Comparison of ENCODE assay signal across 31 cellular contexts in the genomic region with DNA sequence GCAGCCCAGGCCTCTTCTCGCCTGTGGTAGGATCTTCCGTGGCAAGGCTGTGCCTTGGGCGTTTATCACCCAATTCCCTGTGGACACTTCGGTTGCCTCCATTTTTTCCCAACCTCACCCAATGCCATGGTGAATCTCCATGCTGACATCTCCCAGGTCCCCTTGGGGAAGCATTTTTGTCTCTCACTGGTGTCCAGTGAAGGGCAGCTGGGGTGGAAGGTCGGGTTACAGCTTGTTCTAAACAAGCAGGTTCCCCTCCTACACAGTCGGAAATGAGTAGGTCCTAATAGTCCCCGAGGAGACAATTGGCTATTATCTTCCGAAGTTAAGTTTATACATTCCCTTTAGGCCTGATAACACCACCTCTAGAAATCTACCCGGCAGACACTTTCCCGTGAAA.
"Had no signal": no experiment of that assay in that cellular context is flagged by ENCODE, and none has a peak within 500 bp of the region (broad histone marks: within the 10 kb centered on the region; RNA-seq: fewer than 3 reads in every experiment).

No MANE protein-coding gene starts in this region.

- H3K27me3 Mint-ChIP-seq: activated CD4-positive, alpha-beta T cell treated with anti-CD3 and anti-CD28 coated beads, Interleukin-2, amount 10 ng/mL, durations not matched to agents 7 days and 5 days; activated CD8-positive, alpha-beta T cell treated with anti-CD3 and anti-CD28 coated beads for 36 hours; progenitor cell of endocrine pancreas; type B pancreatic cell had no signal

- H3K27ac Mint-ChIP-seq: activated CD4-positive, alpha-beta T cell treated with anti-CD3 and anti-CD28 coated beads, Interleukin-2, amount 10 ng/mL, durations not matched to agents 7 days and 5 days; activated CD8-positive, alpha-beta T cell treated with anti-CD3 and anti-CD28 coated beads for 36 hours; activated naive CD8-positive, alpha-beta T cell; activated T-helper 2 cell treated with anti-CD3 and anti-CD28 coated beads, Interferon-gamma antibody, Interleukin-2, Interleukin-4, amounts not matched to agents 10 μg/mL and 5 μg/mL and 100 μg/mL, durations not matched to agents 14 hours and 24 hours and 36 hours; effector memory CD8-positive, alpha-beta T cell; nephron; progenitor cell of endocrine pancreas; stimulated activated naive CD8-positive, alpha-beta T cell treated with anti-CD3 and anti-CD28 coated beads, Interleukin-15, Interleukin-2, amounts not matched to agents 100 ng/mL and 50 ng/mL, for 24 hours; type B pancreatic cell had no signal

- H3K9me3 ChIP-seq: adrenal gland, body of pancreas, heart right ventricle, left lung, lower lobe of right lung, mucosa of descending colon, ovary, uterus had no signal

- H3K27ac ChIP-seq: adrenal gland, body of pancreas, heart right ventricle, left lung, lower lobe of right lung, ovary, skin epidermis, uterus had no signal

- ATAC-seq: activated CD8-positive, alpha-beta T cell treated with anti-CD3 and anti-CD28 coated beads for 36 hours; activated T-cell treated with anti-CD3 and anti-CD28 coated beads, Interleukin-2, amount 50 U/mL, for 4 hours; body of pancreas; effector memory CD8-positive, alpha-beta T cell; heart right ventricle; left lung; lower lobe of right lung; mucosa of descending colon; sciatic nerve had no signal

- DNase-seq: activated CD4-positive, alpha-beta T cell treated with anti-CD3 and anti-CD28 coated beads for 1 hour; activated CD4-positive, alpha-beta T cell treated with anti-CD3 and anti-CD28 coated beads, Interleukin-2, amount 10 ng/mL, durations not matched to agents 7 days and 5 days; activated CD8-positive, alpha-beta T cell treated with anti-CD3 and anti-CD28 coated beads for 36 hours; activated naive CD4-positive, alpha-beta T cell; activated T-cell treated with anti-CD3 and anti-CD28 coated beads, Interleukin-2, amount 50 U/mL, for 4 hours; adrenal gland; aorta; body of pancreas; caudate nucleus; cortex of kidney; effector memory CD8-positive, alpha-beta T cell; foreskin fibroblast; heart right ventricle; kidney glomerular epithelial cell; left lung; lower lobe of right lung; mucosa of descending colon; ovary; stimulated activated CD4-positive, alpha-beta T cell treated with anti-CD3 and anti-CD28 coated beads, Interleukin-12 subunit alpha, Interleukin-12 subunit beta, amount 100 ng/mL, for 4 hours; stimulated activated CD4-positive, alpha-beta T cell treated with anti-CD3 and anti-CD28 coated beads, Interleukin-4, amount 100 ng/mL, for 1 hour; substantia nigra; T-helper 2 cell; uterus had no signal

- H3K4me3 Mint-ChIP-seq: activated CD4-positive, alpha-beta T cell treated with anti-CD3 and anti-CD28 coated beads, Interleukin-2, amount 10 ng/mL, durations not matched to agents 7 days and 5 days; activated CD8-positive, alpha-beta T cell treated with anti-CD3 and anti-CD28 coated beads for 36 hours; activated naive CD8-positive, alpha-beta T cell; activated T-cell treated with anti-CD3 and anti-CD28 coated beads, Interleukin-2, amount 50 U/mL, for 4 hours; effector memory CD8-positive, alpha-beta T cell; nephron; stimulated activated naive CD8-positive, alpha-beta T cell treated with anti-CD3 and anti-CD28 coated beads, Interleukin-15, Interleukin-2, amounts not matched to agents 100 ng/mL and 50 ng/mL, for 24 hours; type B pancreatic cell had no signal

- H3K27me3 ChIP-seq: adrenal gland, body of pancreas, ovary, uterus had no signal

- H3K4me3 ChIP-seq: adrenal gland, body of pancreas, heart right ventricle, left lung, lower lobe of right lung, mucosa of descending colon, ovary, skin epidermis, uterus had no signal

- H3K36me3 ChIP-seq: adrenal gland, heart right ventricle, left lung, lower lobe of right lung, ovary, uterus had no signal

- H3K36me3 Mint-ChIP-seq: activated naive CD8-positive, alpha-beta T cell had no signal

- H3K9me3 Mint-ChIP-seq: activated CD4-positive, alpha-beta T cell treated with anti-CD3 and anti-CD28 coated beads, Interleukin-2, amount 10 ng/mL, durations not matched to agents 7 days and 5 days; activated CD8-positive, alpha-beta T cell treated with anti-CD3 and anti-CD28 coated beads for 36 hours; activated T-cell treated with anti-CD3 and anti-CD28 coated beads, Interleukin-2, amount 50 U/mL, for 4 hours; activated T-helper 2 cell treated with anti-CD3 and anti-CD28 coated beads, Interferon-gamma antibody, Interleukin-2, Interleukin-4, amounts not matched to agents 10 μg/mL and 5 μg/mL and 100 μg/mL, durations not matched to agents 14 hours and 24 hours and 36 hours; effector memory CD8-positive, alpha-beta T cell; nephron; stimulated activated naive CD8-positive, alpha-beta T cell treated with anti-CD3 and anti-CD28 coated beads, Interleukin-15, Interleukin-2, amounts not matched to agents 100 ng/mL and 50 ng/mL, for 24 hours; type B pancreatic cell had no signal

- H3K4me1 ChIP-seq: adrenal gland, heart right ventricle, left lung, lower lobe of right lung, uterus had no signal

- H3K4me1 Mint-ChIP-seq: activated CD4-positive, alpha-beta T cell treated with anti-CD3 and anti-CD28 coated beads, Interleukin-2, amount 10 ng/mL, durations not matched to agents 7 days and 5 days had no signal
